Comparison of ENCODE assay signal across 8 cellular contexts in the genomic region with DNA sequence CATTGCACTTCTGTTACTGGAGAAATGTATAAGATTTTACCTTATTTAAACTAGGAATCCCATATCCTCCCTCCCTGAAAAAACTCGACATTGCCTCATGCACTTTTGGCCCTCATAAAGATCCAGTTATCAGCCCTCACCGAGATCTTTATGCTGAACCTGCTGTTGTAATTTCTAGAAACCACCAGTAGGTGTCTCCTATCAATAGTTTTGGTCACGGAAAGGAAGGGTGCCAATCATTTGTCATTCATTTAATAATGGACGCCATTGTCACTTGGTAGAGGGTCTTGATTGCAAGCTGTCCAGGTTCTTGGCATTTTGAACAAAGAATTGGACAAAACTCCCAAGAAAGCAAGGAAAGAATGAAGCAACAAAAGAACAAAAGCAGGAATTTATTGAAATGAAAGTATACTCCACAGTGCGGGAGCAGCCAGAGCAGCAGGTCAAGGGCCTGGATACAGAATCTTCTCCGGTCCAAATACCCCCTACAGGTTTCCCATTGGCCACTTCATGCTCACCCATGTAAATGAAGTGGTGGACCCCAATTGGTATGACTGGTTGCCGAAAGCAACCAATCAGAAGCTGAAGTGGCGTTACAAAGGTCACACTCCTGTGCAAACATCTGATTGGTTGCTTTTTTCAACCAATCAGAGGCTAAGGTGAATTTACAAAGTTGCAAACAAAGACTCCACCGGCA.
DNase-seq lines count a peak whose midpoint lies in the region; ATAC-seq and TF ChIP-seq lines count a peak whose summit lies in the region.

No MANE protein-coding gene starts in this region.

- H3K4me3 Mint-ChIP-seq in activated B cell treated with CpG ODN at 0.5 μM for 24 hours = peak overlapping the region; percentile 75

- H3K4me1 Mint-ChIP-seq in activated B cell treated with CpG ODN at 0.5 μM for 24 hours = peaks cover 6% of the 10 kb centered on the region

- no peak overlapping the region for H3K9ac ChIP-seq in subcutaneous abdominal adipose tissue (ENCODE audit: low read length in 5 of 5)

- intact Hi-C loops in activated B cell treated with CpG ODN at 0.5 μM for 24 hours (cut with micrococcal nuclease) = no loop called here

- ATAC-seq in HG02759 (IDR thresholded peaks at IDR 0.05; ENCODE audit: unreplicated experiment) (peak; percentile 87), activated B cell treated with CpG ODN at 0.5 μM for 24 hours (ENCODE audit: low read depth) (peak; percentile 69), HG03097 (IDR thresholded peaks at IDR 0.05; ENCODE audit: low FRiP score, unreplicated experiment) (no peak)

- H3K4me3 ChIP-seq in AG09309 (ENCODE audit: control insufficient read depth, low read depth, low read length) = no peak overlapping the region
- H3K4me3 ChIP-seq in subcutaneous abdominal adipose tissue (ENCODE audit: low read depth in 1 of 5, low read length in 5 of 5) = peak overlapping the region; percentile 36 to 67 (median 50)

- TF ChIP-seq CTCF in AG09309 (IDR thresholded peaks at IDR 0.05; ENCODE audit: control insufficient read depth, insufficient read depth, low read depth, low read length, missing control alignments) = peak; percentile 66
- TF ChIP-seq CTCF in GM13976 (IDR thresholded peaks at IDR 0.05; ENCODE audit: borderline replicate concordance, control extremely low read depth, extremely low read depth, insufficient read depth, missing control alignments) = peak; percentile 50
- TF ChIP-seq CTCF in activated B cell treated with CpG ODN at 0.5 μM for 24 hours (IDR thresholded peaks at IDR 0.05) = peak; percentile 64

- H3K36me3 ChIP-seq in subcutaneous abdominal adipose tissue (ENCODE audit: control insufficient read depth in 5 of 5, insufficient read depth in 5 of 5, low read length in 5 of 5) = no peaks in the 10 kb centered on the region

- no peaks in the 10 kb centered on the region for H3K9me3 Mint-ChIP-seq in activated B cell treated with CpG ODN at 0.5 μM for 24 hours

- no peaks in the 10 kb centered on the region for H3K9me3 ChIP-seq in subcutaneous abdominal adipose tissue (ENCODE audit: control insufficient read depth in 5 of 5, low read length in 5 of 5)

- CTCF ChIA-PET in activated B cell treated with CpG ODN at 0.5 μM for 24 hours (lab: Charles Lee) = interaction anchor here (0.6 to 0.8 kb wide), 2 partner anchors 11 to 25 kb away, joined by 3 read pairs; no protein-coding TSS in a partner anchor

- DNase-seq in AG09309 (ENCODE audit: low read depth) = no peak
- peak; percentile 47 for DNase-seq in GM13976 (ENCODE audit: low spot score)
- DNase-seq in NCI-H1417 treated with DMSO at 0.1 percent for 48 hours (lab: John Stamatoyannopoulos, UW) = peak; percentile 24
- no peak for DNase-seq in activated B cell treated with CpG ODN at 0.5 μM for 24 hours
- peak; percentile 7 for DNase-seq in iPS DF 19.7 (ENCODE audit: low read depth, low spot score)

- H3K4me1 ChIP-seq in subcutaneous abdominal adipose tissue (ENCODE audit: control insufficient read depth in 5 of 5, insufficient read depth in 5 of 5, low read length in 5 of 5) = peaks cover 0 to 7% (median 0%) of the 10 kb centered on the region in 5 donors

- no peak overlapping the region for H3K27ac Mint-ChIP-seq in activated B cell treated with CpG ODN at 0.5 μM for 24 hours

- no peak overlapping the region for H3K27ac ChIP-seq in subcutaneous abdominal adipose tissue (ENCODE audit: low read depth, low read length)

- H3K27me3 Mint-ChIP-seq in activated B cell treated with CpG ODN at 0.5 μM for 24 hours = no peaks in the 10 kb centered on the region

- POLR2A ChIA-PET in activated B cell treated with CpG ODN at 0.5 μM for 24 hours (lab: Charles Lee) = no interaction called here

- H3K27me3 ChIP-seq in subcutaneous abdominal adipose tissue (ENCODE audit: control insufficient read depth in 5 of 5, insufficient read depth in 4 of 5, low read length in 5 of 5) = no peaks in the 10 kb centered on the region

- in situ Hi-C loops in GM13976 (cut with MboI; ENCODE audit: low sequenced_read_pairs, unreplicated experiment) = no loop called here

- no peaks in the 10 kb centered on the region for H3K36me3 Mint-ChIP-seq in activated B cell treated with CpG ODN at 0.5 μM for 24 hours (ENCODE audit: low read depth)

Comparison
In these comparisons a context has a peak if more than half of its experiments do, and no peak if none do; other contexts are left out.
1. DNase-seq: peak in GM13976 (single experiment), NCI-H1417 treated with DMSO at 0.1 percent for 48 hours (single experiment) and iPS DF 19.7 (single experiment); none in AG09309 (single experiment) and activated B cell treated with CpG ODN at 0.5 μM for 24 hours (single experiment).
2. Peak in every context shown above with its lines, with median percentiles within 50 percentile points of each other: CTCF ChIP-seq.